11 cellular contexts compared by ENCODE assay signal in genomic region chr1:20589331-20590312, GRCh38. TPM values are rescaled to one million over a fixed set of nuclear protein-coding genes. Genes with fewer than 3 reads are reported as not detected.
DNase-seq lines count a peak whose midpoint lies in the region; ATAC-seq, FAIRE-seq and TF ChIP-seq lines count a peak whose summit lies in the region.
"Had no signal": no experiment of that assay in that cellular context is flagged by ENCODE, and none has a peak within 500 bp of the region (broad histone marks: within the 10 kb centered on the region; RNA-seq: fewer than 3 reads in every experiment).

No MANE protein-coding gene starts in this region.

- H3K9me1 ChIP-seq in K562 (ENCODE audit: control insufficient read depth, insufficient read depth, low read length), result no peaks in the 10 kb centered on the region

- FAIRE-seq in K562 (lab: Jason Lieb, UNC), result no peak
- no peak for FAIRE-seq in kidney (lab: Jason Lieb, UNC)
- FAIRE-seq: GM18507 had no signal

- ATAC-seq in K562 (peak; percentile 46), GM19455 (IDR thresholded peaks at IDR 0.05; ENCODE audit: unreplicated experiment) (no peak)
- ATAC-seq: T-cell had no signal

- no peak overlapping the region for H3K9ac ChIP-seq in HUES48 (ENCODE audit: low read depth, low read length)
- peak overlapping the region in 1 of 2 experiments; percentile 22; a peak in 2 of 4 replicates for H3K9ac ChIP-seq in K562 (ENCODE audit: insufficient read depth in 1 of 2, low read depth in 2 of 2, low read length in 2 of 2)
- peak overlapping the region; percentile 29 to 40 for H3K9ac ChIP-seq in kidney (ENCODE audit: low read length in 2 of 2)

- in situ Hi-C loops in K562 (cut with MboI), result no loop called here

- no peaks in the 10 kb centered on the region for H3K4me1 ChIP-seq in HUES48 (ENCODE audit: control insufficient read depth, insufficient read depth, low read length)
- H3K4me1 ChIP-seq in K562 (replicated peaks in 1 of 2; ENCODE audit: control insufficient read depth in 2 of 2, insufficient read depth in 2 of 2, low read length in 2 of 2), result peaks cover 3 to 10% of the 10 kb centered on the region in 2 experiments; a peak in 3 of 5 replicates
- peaks cover 4 to 18% of the 10 kb centered on the region in 2 donors for H3K4me1 ChIP-seq in kidney (ENCODE audit: control insufficient read depth in 1 of 2, insufficient read depth in 1 of 2, low read depth in 1 of 2, low read length in 2 of 2)
- peaks cover 0 to 58% (median 15%) of the 10 kb centered on the region in 6 donors for H3K4me1 ChIP-seq in spleen

- H3K36me3 ChIP-seq in HUES48 (ENCODE audit: control insufficient read depth, insufficient read depth, low read length) (no peaks in the 10 kb centered on the region), K562 (ENCODE audit: control insufficient read depth, insufficient read depth, low read length) (no peaks in the 10 kb centered on the region), kidney (ENCODE audit: control insufficient read depth in 1 of 2, insufficient read depth in 2 of 2, low read length in 2 of 2) (no peaks in the 10 kb centered on the region), spleen (peaks cover 0 to 18% (median 0%) of the 10 kb centered on the region in 6 donors)

- TF ChIP-seq POLR2A in K562 (conservative IDR thresholded peaks at IDR 0.05) (no peak), spleen (IDR thresholded peaks at IDR 0.05) (no peak)

- H3K9me3 ChIP-seq in HUES48 (ENCODE audit: control insufficient read depth, insufficient read depth, low read length) (no peaks in the 10 kb centered on the region), K562 (replicated peaks; ENCODE audit: control insufficient read depth, insufficient read depth, low read depth, low read length) (no peaks in the 10 kb centered on the region), kidney (ENCODE audit: control insufficient read depth in 1 of 2, low read length in 2 of 2) (no peaks in the 10 kb centered on the region), spleen (no peaks in the 10 kb centered on the region)

- H3K4me2 ChIP-seq in K562 (ENCODE audit: insufficient read depth, low read length), result no peak overlapping the region

- no peak overlapping the region; the same call in 1 of the 2 replicates for H3K4me3 ChIP-seq in HUES48 (ENCODE audit: low read depth, low read length)
- H3K4me3 ChIP-seq in K562, result no peak overlapping the region
- peak overlapping the region; percentile 57 to 75 for H3K4me3 ChIP-seq in kidney (ENCODE audit: low read length in 2 of 2)
- H3K4me3 ChIP-seq in spleen, result peak overlapping the region; percentile 9 to 66 (median 27)

- TF ChIP-seq RAD21 in K562 (CRISPR knock-in tag; conservative IDR thresholded peaks at IDR 0.05 in 1 of 2, IDR thresholded peaks at IDR 0.05 in 1 of 2), result no peak

- 0 out of 2 replicates have a peak, but pooled peaks cover 3% of the 10 kb centered on the region for H4K20me1 ChIP-seq in K562 (replicated peaks; ENCODE audit: control insufficient read depth, insufficient read depth, low read length)

- TF ChIP-seq CTCF in K562 (IDR thresholded peaks at IDR 0.05 in 2 of 3, conservative IDR thresholded peaks at IDR 0.05 in 1 of 3; ENCODE audit: insufficient read depth in 2 of 3, low read depth in 1 of 3, low read length in 3 of 3) (no peak), kidney (IDR thresholded peaks at IDR 0.05; ENCODE audit: borderline replicate concordance, extremely low read depth, insufficient read depth) (no peak), spleen (IDR thresholded peaks at IDR 0.05 in 8 of 11, conservative IDR thresholded peaks at IDR 0.05 in 3 of 11) (no peak)

- no peak overlapping the region for H2AFZ ChIP-seq in K562 (ENCODE audit: low read depth, low read length)

- POLR2A ChIA-PET in K562 (lab: Yijun Ruan, JAX), result no interaction called here

- no peak for TF ChIP-seq EP300 in K562 (IDR thresholded peaks at IDR 0.05; ENCODE audit: low read length)

- H3K27me3 ChIP-seq in HUES48 (ENCODE audit: control insufficient read depth, insufficient read depth, low read length) (no peaks in the 10 kb centered on the region), K562 (ENCODE audit: control insufficient read depth in 2 of 2, insufficient read depth in 2 of 2, low read length in 2 of 2) (peaks cover 36 to 64% of the 10 kb centered on the region in 2 experiments), spleen (replicated peaks in 1 of 7) (peaks cover 0 to 71% (median 11%) of the 10 kb centered on the region in 7 donors)

- no peaks in the 10 kb centered on the region for H3K79me2 ChIP-seq in K562 (ENCODE audit: control insufficient read depth, insufficient read depth, low read length)

- H3K27ac ChIP-seq in HUES48 (ENCODE audit: low read depth, low read length) (peak overlapping the region; percentile 59), K562 (ENCODE audit: extremely low read depth, low read depth, low read length) (no peak overlapping the region), kidney (ENCODE audit: low read depth in 2 of 2, low read length in 2 of 2) (peak overlapping the region; percentile 74 to 85), spleen (peak overlapping the region; percentile 13 to 95 (median 86))

- WGBS in K562 (ENCODE audit: insufficient coverage, low coverage, missing lambda C conversion rate), result 9% methylated on average over 21 of the region's 24 CpGs
- 5 to 10% (median 8%) methylated on average over 17 to 24 of the region's 24 CpGs for WGBS in spleen, 5 donors

- CTCF ChIA-PET in K562 (lab: Yijun Ruan, JAX; ENCODE audit: low intra/inter-chr PET ratio), result no interaction called here

- no TSS peak for BruUV-seq in K562 (replicated peaks; lab: Mats Ljungman, UMichigan)

- DNase-seq in K562 (ENCODE audit: extremely low read depth in 1 of 4, low spot score in 3 of 4), result peak in 1 of 4 experiments; percentile 22
- DNase-seq in kidney, result peak; percentile 86
- DNase-seq in spleen, result peak; percentile 88
- DNase-seq in stimulated activated CD4-positive, alpha-beta T cell treated with anti-CD3 and anti-CD28 coated beads, Interleukin-12 subunit alpha, Interleukin-12 subunit beta, amount 100 ng/mL, for 4 hours, result no peak
- no peak for DNase-seq in activated naive CD4-positive, alpha-beta T cell treated with Interleukin-2 at 50 U/mL for 16 hours
- DNase-seq in NCI-H1417 (lab: John Stamatoyannopoulos, UW), result no peak

- intact Hi-C loops in K562 (cut with micrococcal nuclease), result no loop called here
- intact Hi-C loops in kidney (cut with DNase I), result no loop called here
- intact Hi-C loops in spleen (cut with DNase I; ENCODE audit: low total_unique reads), result no loop called here

RNA-seq across cellular contexts. Expression of gene CDA, which starts 0.7 kb away (rescaled TPM):
- total RNA-seq in K562 (2011; cell fraction: chromatin; rRNA removed; ENCODE audit: low replicate concordance), result not detected in 2 replicates
- total RNA-seq in K562 (2011; cell fraction: nucleolus; rRNA removed), result not detected in 2 replicates
- not detected in 2 replicates for total RNA-seq in K562 (2011; cell fraction: nucleoplasm; rRNA removed)
- total RNA-seq in K562 (2014; rRNA removed) (not detected in 2 replicates), K562 (2014; rRNA removed; fragmentation: Illumina TruSeq; extraction: Trizol) (not detected in 2 replicates), K562 (2015; rRNA removed; fragmentation: Illumina TruSeq; extraction: Trizol) (not detected in 2 replicates), K562 (2021) (not detected in 2 replicates), kidney (6.0 TPM), spleen (10 to 100 TPM in 6 of 7 donors, 1 to 10 TPM in 1; 8.5 to 47.2 (median 18.6) TPM)
- polyA plus RNA-seq in K562 (2011; rRNA removed) (not detected in 2 replicates), K562 (2014; fragmentation: Illumina TruSeq; extraction: Trizol) (not detected in 2 replicates), K562 (2014; fragmentation: Nextera tagmentation; extraction: Ambion mirVana) (not detected), K562 (2014; rRNA removed) (0.12 TPM in 1 of 2 replicates, not detected in the other), kidney (ENCODE audit: insufficient read depth, low read depth, low replicate concordance) (29.9 TPM), spleen (10 to 100 TPM in 1 of 3 donors, 1 to 10 TPM in 2; 4.2 to 18.0 (median 6.0) TPM)
- not detected in 2 replicates for polyA plus RNA-seq in K562 (2011; cell fraction: cytosol; rRNA removed)
- polyA plus RNA-seq in K562 (2011; cell fraction: nucleus; rRNA removed), result not detected in 2 replicates
- 0.10 TPM in 1 of 2 replicates, not detected in the other for polyA plus RNA-seq in K562 (2012)
- polyA minus RNA-seq in K562 (2011; rRNA and poly(A)+ RNA removed), result not detected in 2 replicates
- polyA minus RNA-seq in K562 (2011; cell fraction: cytosol; rRNA and poly(A)+ RNA removed), result 1.9 TPM in 1 of 2 replicates, not detected in the other
- not detected in 2 replicates for polyA minus RNA-seq in K562 (2011; cell fraction: nucleus; rRNA and poly(A)+ RNA removed)

RNA-seq across cellular contexts. Expression of gene FAM43B, which starts 37.2 kb away (rescaled TPM):
- total RNA-seq in K562 (2011; cell fraction: chromatin; rRNA removed; ENCODE audit: low replicate concordance), result not detected in 2 replicates
- not detected in 2 replicates for total RNA-seq in K562 (2011; cell fraction: nucleolus; rRNA removed)
- not detected in 2 replicates for total RNA-seq in K562 (2011; cell fraction: nucleoplasm; rRNA removed)
- total RNA-seq in K562 (2014; rRNA removed) (not detected in 2 replicates), K562 (2014; rRNA removed; fragmentation: Illumina TruSeq; extraction: Trizol) (not detected in 2 replicates), K562 (2015; rRNA removed; fragmentation: Illumina TruSeq; extraction: Trizol) (not detected in 2 replicates), K562 (2021) (not detected in 2 replicates), kidney (2.5 TPM), spleen (under 1 TPM; 0.27 to 0.97 (median 0.79) TPM)
- polyA plus RNA-seq in K562 (2011; rRNA removed) (not detected in 2 replicates), K562 (2014; fragmentation: Illumina TruSeq; extraction: Trizol) (not detected in 2 replicates), K562 (2014; fragmentation: Nextera tagmentation; extraction: Ambion mirVana) (not detected), K562 (2014; rRNA removed) (not detected in 2 replicates), kidney (ENCODE audit: insufficient read depth, low read depth, low replicate concordance) (1.7 TPM), spleen (under 1 TPM; 0.11 to 0.24 (median 0.22) TPM)
- polyA plus RNA-seq in K562 (2011; cell fraction: cytosol; rRNA removed), result 0.03 TPM in 1 of 2 replicates, not detected in the other
- polyA plus RNA-seq in K562 (2011; cell fraction: nucleus; rRNA removed), result not detected in 2 replicates
- polyA plus RNA-seq in K562 (2012), result 0.06 TPM in 1 of 2 replicates, not detected in the other
- polyA minus RNA-seq in K562 (2011; rRNA and poly(A)+ RNA removed), result not detected in 2 replicates
- not detected in 2 replicates for polyA minus RNA-seq in K562 (2011; cell fraction: cytosol; rRNA and poly(A)+ RNA removed)
- not detected in 2 replicates for polyA minus RNA-seq in K562 (2011; cell fraction: nucleus; rRNA and poly(A)+ RNA removed)
- total RNA-seq: pulmonary artery endothelial cell, T-cell had no signal

RNA-seq across cellular contexts. Expression of gene PINK1, which starts 43.6 kb away (rescaled TPM):
- total RNA-seq in K562 (2011; cell fraction: chromatin; rRNA removed; ENCODE audit: low replicate concordance), result 7.4 and 10.6 TPM in 2 replicates
- total RNA-seq in K562 (2011; cell fraction: nucleolus; rRNA removed), result 5.8 and 8.2 TPM in 2 replicates
- total RNA-seq in K562 (2011; cell fraction: nucleoplasm; rRNA removed), result 7.4 and 8.1 TPM in 2 replicates
- total RNA-seq in K562 (2014; rRNA removed), result 11.3 and 12.9 TPM in 2 replicates
- 5.7 and 6.2 TPM in 2 replicates for total RNA-seq in K562 (2014; rRNA removed; fragmentation: Illumina TruSeq; extraction: Trizol)
- total RNA-seq in K562 (2015; rRNA removed; fragmentation: Illumina TruSeq; extraction: Trizol), result 5.9 and 6.5 TPM in 2 replicates
- 9.3 and 9.5 TPM in 2 replicates for total RNA-seq in K562 (2021)
- polyA plus RNA-seq in K562 (2011; rRNA removed), result 6.8 and 9.3 TPM in 2 replicates
- 8.0 and 11.3 TPM in 2 replicates for polyA plus RNA-seq in K562 (2011; cell fraction: cytosol; rRNA removed)
- polyA plus RNA-seq in K562 (2011; cell fraction: nucleus; rRNA removed), result 5.3 and 5.6 TPM in 2 replicates
- 9.1 and 27.2 TPM in 2 replicates for polyA plus RNA-seq in K562 (2012)
- polyA plus RNA-seq in K562 (2014; fragmentation: Illumina TruSeq; extraction: Trizol), result 7.6 and 9.9 TPM in 2 replicates
- 1 to 10 TPM; 1.5 to 2.2 TPM for polyA plus RNA-seq in K562 (2014; fragmentation: Nextera tagmentation; extraction: Ambion mirVana)
- polyA plus RNA-seq in K562 (2014; rRNA removed), result 10.2 and 10.5 TPM in 2 replicates
- 4.9 TPM in 2 replicates for polyA minus RNA-seq in K562 (2011; rRNA and poly(A)+ RNA removed)
- polyA minus RNA-seq in K562 (2011; cell fraction: cytosol; rRNA and poly(A)+ RNA removed), result 3.1 and 4.2 TPM in 2 replicates
- polyA minus RNA-seq in K562 (2011; cell fraction: nucleus; rRNA and poly(A)+ RNA removed), result 1.5 and 2.2 TPM in 2 replicates
- 72.7 TPM for total RNA-seq in kidney
- 156 TPM for polyA plus RNA-seq in kidney (ENCODE audit: insufficient read depth, low read depth, low replicate concordance)
- total RNA-seq in spleen, result 10 to 100 TPM; 34.3 to 73.4 (median 52.9) TPM
- 10 to 100 TPM; 20.3 to 42.8 (median 23.3) TPM for polyA plus RNA-seq in spleen

Comparison
In these comparisons a context has a peak if more than half of its experiments do, and no peak if none do; other contexts are left out.
1. H3K4me3 ChIP-seq: peak in kidney (2 of 2) and spleen (8 of 8); none in HUES48 (single experiment) and K562 (single experiment).
2. DNase-seq: peak in kidney (single experiment) and spleen (single experiment); none in stimulated activated CD4-positive, alpha-beta T cell treated with anti-CD3 and anti-CD28 coated beads, Interleukin-12 subunit alpha, Interleukin-12 subunit beta, amount 100 ng/mL, for 4 hours (single experiment), activated naive CD4-positive, alpha-beta T cell treated with Interleukin-2 at 50 U/mL for 16 hours (single experiment) and NCI-H1417 (0 of 3).